ENCODE assay signal across 29 cellular contexts in the genomic region with DNA sequence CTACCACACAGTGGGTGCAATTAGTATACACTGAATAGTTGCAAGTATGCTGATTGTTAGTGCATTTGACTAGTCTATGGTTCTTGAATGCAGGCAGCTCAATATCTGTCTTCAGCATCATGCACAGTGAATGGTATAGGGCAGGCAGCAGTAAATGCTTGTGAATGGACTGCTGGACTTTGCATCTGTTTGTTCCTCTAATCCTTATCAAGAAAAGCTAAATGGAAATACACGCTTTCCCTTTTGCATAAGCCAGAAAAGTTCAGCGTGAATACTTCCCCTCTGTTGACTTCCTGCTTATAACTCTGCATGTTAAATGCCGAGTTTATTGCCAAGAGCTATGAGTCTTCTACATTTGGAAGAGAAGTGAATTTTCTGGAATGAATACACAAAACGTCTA.
"Had no signal": no experiment of that assay in that cellular context is flagged by ENCODE, and none has a peak within 500 bp of the region (broad histone marks: within the 10 kb centered on the region; RNA-seq: fewer than 3 reads in every experiment).

No MANE protein-coding gene starts in this region.

- H3K36me3 Mint-ChIP-seq: activated naive CD8-positive, alpha-beta T cell; natural killer cell treated with Interleukin-12 subunit alpha and Interleukin-12 subunit beta and Interleukin-15 and Interleukin-18, amount 100 ng/mL, for 72 hours; stimulated activated memory B cell treated with anti-CD40 and anti-IgM and Interleukin-4, amounts not matched to agents 10 μg/mL and 1 μg/mL and 100 μg/mL, for 72 hours had no signal

- H3K4me3 Mint-ChIP-seq: activated naive CD8-positive, alpha-beta T cell; natural killer cell treated with Interleukin-12 subunit alpha and Interleukin-12 subunit beta and Interleukin-15 and Interleukin-18, amount 100 ng/mL, for 72 hours; stimulated activated memory B cell treated with anti-CD40 and anti-IgM and Interleukin-4, amounts not matched to agents 10 μg/mL and 1 μg/mL and 100 μg/mL, for 72 hours; stimulated activated naive CD8-positive, alpha-beta T cell treated with anti-CD3 and anti-CD28 coated beads, Interleukin-15, amount 100 ng/mL, for 72 hours had no signal

- H3K27me3 ChIP-seq: body of pancreas, cardiac muscle cell, dorsolateral prefrontal cortex, gastrocnemius medialis, tibial artery had no signal

- H3K36me3 ChIP-seq: cardiac muscle cell, gastrocnemius medialis, tibial artery had no signal

- H3K4me2 ChIP-seq: smooth muscle cell had no signal

- H3K27ac Mint-ChIP-seq: activated naive CD8-positive, alpha-beta T cell; natural killer cell treated with Interleukin-12 subunit alpha and Interleukin-12 subunit beta and Interleukin-15 and Interleukin-18, amount 100 ng/mL, for 72 hours; progenitor cell of endocrine pancreas; stimulated activated memory B cell treated with anti-CD40 and anti-IgM and Interleukin-4, amounts not matched to agents 10 μg/mL and 1 μg/mL and 100 μg/mL, for 72 hours; stimulated activated naive CD8-positive, alpha-beta T cell treated with anti-CD3 and anti-CD28 coated beads, Interleukin-15, amount 100 ng/mL, for 72 hours had no signal

- DNase-seq: activated CD4-positive, alpha-beta T cell treated with anti-CD3 and anti-CD28 coated beads for 4 hours; activated CD4-positive, alpha-beta T cell treated with anti-CD3 and anti-CD28 coated beads, Interleukin-2, amount 50 U/mL, for 4 hours; activated CD4-positive, CD25-positive, alpha-beta regulatory T cell; activated effector memory CD4-positive, alpha-beta T cell treated with Interleukin-2 at 50 U/mL for 16 hours; activated naive CD4-positive, alpha-beta T cell treated with Interleukin-2 at 50 U/mL for 16 hours; activated T-cell treated with anti-CD3 and anti-CD28 coated beads for 4 hours; aorta; body of pancreas; dorsolateral prefrontal cortex; effector memory CD4-positive, alpha-beta T cell; gastrocnemius medialis; hippocampal formation; left cardiac atrium; mesenchymal stem cell; stimulated activated CD4-positive, alpha-beta T cell treated with anti-CD3 and anti-CD28 coated beads, Interleukin-1b, Interleukin-23, amount 100 ng/mL, for 48 hours; stimulated activated CD4-positive, alpha-beta T cell treated with anti-CD3 and anti-CD28 coated beads, Interleukin-4, amount 100 ng/mL, for 4 hours; stimulated activated CD8-positive, alpha-beta memory T cell treated with anti-CD3 and anti-CD28 coated beads, Interleukin-4, amount 100 ng/mL, for 48 hours; stimulated activated naive CD8-positive, alpha-beta T cell treated with anti-CD3 and anti-CD28 coated beads, Interleukin-15, amount 100 ng/mL, for 72 hours; T-helper 2 cell; tibial artery had no signal

- H3K9me3 Mint-ChIP-seq: stimulated activated memory B cell treated with anti-CD40 and anti-IgM and Interleukin-4, amounts not matched to agents 10 μg/mL and 1 μg/mL and 100 μg/mL, for 72 hours; stimulated activated naive CD8-positive, alpha-beta T cell treated with anti-CD3 and anti-CD28 coated beads, Interleukin-15, amount 100 ng/mL, for 72 hours had no signal

- FAIRE-seq: keratinocyte had no signal

- H3K27ac ChIP-seq: body of pancreas, cardiac muscle cell, coronary artery, gastrocnemius medialis, tibial artery had no signal

- H3K4me1 Mint-ChIP-seq: stimulated activated memory B cell treated with anti-CD40 and anti-IgM and Interleukin-4, amounts not matched to agents 10 μg/mL and 1 μg/mL and 100 μg/mL, for 72 hours; stimulated activated naive CD8-positive, alpha-beta T cell treated with anti-CD3 and anti-CD28 coated beads, Interleukin-15, amount 100 ng/mL, for 72 hours had no signal

- H3K4me3 ChIP-seq: body of pancreas, cardiac muscle cell, coronary artery, dorsolateral prefrontal cortex, gastrocnemius medialis, smooth muscle cell, tibial artery had no signal

- H3K27me3 Mint-ChIP-seq: progenitor cell of endocrine pancreas; stimulated activated memory B cell treated with anti-CD40 and anti-IgM and Interleukin-4, amounts not matched to agents 10 μg/mL and 1 μg/mL and 100 μg/mL, for 72 hours had no signal

- H3K9me3 ChIP-seq: body of pancreas, gastrocnemius medialis, tibial artery had no signal

- H3K4me1 ChIP-seq: body of pancreas, gastrocnemius medialis, tibial artery had no signal

- ATAC-seq: body of pancreas; gastrocnemius medialis; left cardiac atrium; natural killer cell treated with Interleukin-12 subunit alpha and Interleukin-12 subunit beta and Interleukin-15 and Interleukin-18, amount 100 ng/mL, for 72 hours; sciatic nerve; stimulated activated memory B cell treated with anti-CD40 and anti-IgM and Interleukin-4, amounts not matched to agents 10 μg/mL and 1 μg/mL and 100 μg/mL, for 72 hours; stimulated activated naive CD8-positive, alpha-beta T cell treated with anti-CD3 and anti-CD28 coated beads, Interleukin-15, amount 100 ng/mL, for 72 hours had no signal
